8 cellular contexts compared by ENCODE assay signal in genomic region chr9:136665704-136666363, GRCh38. TPM values are rescaled to one million over a fixed set of nuclear protein-coding genes. Genes with fewer than 3 reads are reported as not detected.
DNase-seq lines count a peak whose midpoint lies in the region; ATAC-seq and TF ChIP-seq lines count a peak whose summit lies in the region.

No MANE protein-coding gene starts in this region.

- H3K23ac ChIP-seq in H9 (ENCODE audit: insufficient read length, low read depth, low read length), result no peak overlapping the region

- no peak overlapping the region for H2BK12ac ChIP-seq in H9 (ENCODE audit: insufficient read length, low read depth, low read length)

- H2BK5ac ChIP-seq in H9 (ENCODE audit: insufficient read length, low read length), result no peak overlapping the region

- no peak overlapping the region for H3K4ac ChIP-seq in H9 (ENCODE audit: low read depth, low read length)

- peak overlapping the region; percentile 11 for H3K4me2 ChIP-seq in H9 (ENCODE audit: insufficient read depth, insufficient read length, low read length)

- no peaks in the 10 kb centered on the region for H3K79me1 ChIP-seq in H9 (ENCODE audit: insufficient read depth, low read depth, low read length, poor library complexity, severe bottlenecking)

- TF ChIP-seq CTCF in AG09309 (IDR thresholded peaks at IDR 0.05; ENCODE audit: control insufficient read depth, insufficient read depth, low read depth, low read length, missing control alignments) (peak; percentile 9), H9 (conservative IDR thresholded peaks at IDR 0.05) (no peak; the same call in 2 of the 3 replicates), mesothelial cell of epicardium (IDR thresholded peaks at IDR 0.05; ENCODE audit: unreplicated experiment) (no peak)

- no peaks in the 10 kb centered on the region for H3K23me2 ChIP-seq in H9 (ENCODE audit: insufficient read length, low read depth, low read length, poor library complexity, severe bottlenecking)

- DNase-seq in AG09309 (ENCODE audit: low read depth), result no peak
- DNase-seq in H9, result no peak
- DNase-seq in adipocyte (ENCODE audit: low read depth), result peak; percentile 62
- peak; percentile 56 to 68 for DNase-seq in lung microvascular endothelial cell (ENCODE audit: low read depth in 2 of 2)
- DNase-seq in mesothelial cell of epicardium (ENCODE audit: low spot score in 2 of 2, unreplicated experiment in 2 of 2), result no peak
- no peak for DNase-seq in C1 segment of cervical spinal cord (lab: John Stamatoyannopoulos, UW)
- DNase-seq in activated CD4-positive, CD25-positive, alpha-beta regulatory T cell treated with anti-CD3 and anti-CD28 coated beads, Interleukin-2, amount 50 U/mL, for 72 hours, result no peak

- no peak overlapping the region for H3K18ac ChIP-seq in H9 (ENCODE audit: insufficient read length, low read depth, low read length)

- no peaks in the 10 kb centered on the region for H3K9me3 ChIP-seq in H9 (ENCODE audit: control insufficient read depth, low read depth, low read length)
- no peaks in the 10 kb centered on the region for H3K9me3 ChIP-seq in adipocyte (ENCODE audit: control insufficient read depth, low read length)

- WGBS in H9 (ENCODE audit: extremely low coverage, insufficient read length, low lambda C conversion rate), result no CpG with 5 or more reads among the region's 108 CpGs

- H3K56ac ChIP-seq in H9 (ENCODE audit: insufficient read length, low read depth, low read length), result no peak overlapping the region

- no peaks in the 10 kb centered on the region for H3K79me2 ChIP-seq in H9 (ENCODE audit: insufficient read depth, low read length)

- H3K9me3 Mint-ChIP-seq in H9, result no peaks in the 10 kb centered on the region
- H3K9me3 Mint-ChIP-seq in mesothelial cell of epicardium, result no peaks in the 10 kb centered on the region

- H3K14ac ChIP-seq in H9 (ENCODE audit: insufficient read depth, low read length), result no peak overlapping the region

- no peak overlapping the region for H2BK20ac ChIP-seq in H9 (ENCODE audit: low read depth, low read length, poor library complexity, severe bottlenecking)

- H3K27me3 ChIP-seq in H9 (ENCODE audit: insufficient read depth, low read length) (no peaks in the 10 kb centered on the region), adipocyte (replicated peaks; ENCODE audit: control insufficient read depth, insufficient read depth, low read length) (peaks cover 14% of the 10 kb centered on the region)

- no peak overlapping the region for H2BK120ac ChIP-seq in H9 (ENCODE audit: low read depth, low read length, poor library complexity, severe bottlenecking)

- peaks cover 4% of the 10 kb centered on the region for H4K20me1 ChIP-seq in H9 (ENCODE audit: control insufficient read depth, insufficient read depth, insufficient read length)

- H3K4me3 Mint-ChIP-seq in H9, result no peak overlapping the region
- no peak overlapping the region for H3K4me3 Mint-ChIP-seq in mesothelial cell of epicardium

- H3K36me3 Mint-ChIP-seq in H9 (ENCODE audit: insufficient read depth in 1 of 3, low read depth in 3 of 3), result no peaks in the 10 kb centered on the region
- H3K36me3 Mint-ChIP-seq in mesothelial cell of epicardium, result no peaks in the 10 kb centered on the region

- H3K36me3 ChIP-seq in adipocyte (ENCODE audit: control insufficient read depth, insufficient read depth, low read length, severe bottlenecking), result no peaks in the 10 kb centered on the region

- H4K8ac ChIP-seq in H9 (replicated peaks; ENCODE audit: insufficient read length, low read depth, low read length), result no peak overlapping the region

- no peak for ATAC-seq in HG03280 (IDR thresholded peaks at IDR 0.05; ENCODE audit: unreplicated experiment)

- H2AFZ ChIP-seq in H9 (ENCODE audit: low read length), result no peak overlapping the region

- peaks cover 0 to 4% of the 10 kb centered on the region in 2 experiments; a peak in 1 of 4 replicates for H3K4me1 Mint-ChIP-seq in H9
- H3K4me1 Mint-ChIP-seq in mesothelial cell of epicardium, result peaks cover 9% of the 10 kb centered on the region

- H3K4me3 ChIP-seq in AG09309 (ENCODE audit: control insufficient read depth, low read depth, low read length), result peak overlapping the region; percentile 23
- peak overlapping the region; percentile 47 for H3K4me3 ChIP-seq in adipocyte (ENCODE audit: low read length)

- H3K27me3 Mint-ChIP-seq in H9 (ENCODE audit: low read depth) (peaks cover 9% of the 10 kb centered on the region), mesothelial cell of epicardium (ENCODE audit: low read depth) (no peaks in the 10 kb centered on the region)

- H2BK15ac ChIP-seq in H9 (ENCODE audit: low read depth, low read length), result no peak overlapping the region

- H3T11ph ChIP-seq in H9 (ENCODE audit: low read length), result no peak overlapping the region

- H3K27ac Mint-ChIP-seq in H9 (no peak overlapping the region), mesothelial cell of epicardium (no peak overlapping the region)

- no peak overlapping the region for H4K91ac ChIP-seq in H9 (ENCODE audit: insufficient read length, low read depth, low read length)

- H4K5ac ChIP-seq in H9 (ENCODE audit: insufficient read length, low read depth, low read length), result no peak overlapping the region

- no peak overlapping the region for H2AK5ac ChIP-seq in H9 (ENCODE audit: insufficient read length, low read length)

- H3K27ac ChIP-seq in H9 (ENCODE audit: insufficient read length, low read depth, low read length), result no peak overlapping the region

- no peak overlapping the region for H3K9ac ChIP-seq in H9 (ENCODE audit: extremely low read depth, insufficient read length, low read length)
- H3K9ac ChIP-seq in adipocyte (ENCODE audit: low read length), result no peak overlapping the region

- no peaks in the 10 kb centered on the region for H3K4me1 ChIP-seq in H9 (ENCODE audit: insufficient read depth, low read length)
- no peaks in the 10 kb centered on the region for H3K4me1 ChIP-seq in adipocyte (ENCODE audit: control insufficient read depth, insufficient read depth, low read length)

RNA-seq across cellular contexts. Expression of gene EGFL7, which starts 3.1 kb away (rescaled TPM):
- total RNA-seq in H9 (2021) (37.7 and 38.0 TPM in 2 replicates), lung microvascular endothelial cell (330 and 384 TPM in 2 replicates), mesothelial cell of epicardium (35.6 to 39.3 TPM (median 38.2 TPM) in 3 replicates)

RNA-seq across cellular contexts. Expression of gene AGPAT2, which starts 21.4 kb away (rescaled TPM):
- total RNA-seq in H9 (2021) (28.3 and 29.7 TPM in 2 replicates), lung microvascular endothelial cell (18.8 and 41.0 TPM in 2 replicates), mesothelial cell of epicardium (32.8 to 36.1 TPM (median 34.9 TPM) in 3 replicates)

RNA-seq across cellular contexts. Expression of gene DIPK1B, which starts 46.5 kb away (rescaled TPM):
- 38.2 and 40.3 TPM in 2 replicates for total RNA-seq in H9 (2021)
- total RNA-seq in lung microvascular endothelial cell, result 64.7 and 91.1 TPM in 2 replicates
- total RNA-seq in mesothelial cell of epicardium, result 56.2 to 60.5 TPM (median 58.1 TPM) in 3 replicates

Comparison
In these comparisons a context has a peak if more than half of its experiments do, and no peak if none do; other contexts are left out.
1. DNase-seq: peak in adipocyte (single experiment) and lung microvascular endothelial cell (2 of 2); none in AG09309 (single experiment), H9 (single experiment), mesothelial cell of epicardium (0 of 2), C1 segment of cervical spinal cord (0 of 14) and activated CD4-positive, CD25-positive, alpha-beta regulatory T cell treated with anti-CD3 and anti-CD28 coated beads, Interleukin-2, amount 50 U/mL, for 72 hours (single experiment).